ENCODE assay signal across 11 cellular contexts in the genomic region with DNA sequence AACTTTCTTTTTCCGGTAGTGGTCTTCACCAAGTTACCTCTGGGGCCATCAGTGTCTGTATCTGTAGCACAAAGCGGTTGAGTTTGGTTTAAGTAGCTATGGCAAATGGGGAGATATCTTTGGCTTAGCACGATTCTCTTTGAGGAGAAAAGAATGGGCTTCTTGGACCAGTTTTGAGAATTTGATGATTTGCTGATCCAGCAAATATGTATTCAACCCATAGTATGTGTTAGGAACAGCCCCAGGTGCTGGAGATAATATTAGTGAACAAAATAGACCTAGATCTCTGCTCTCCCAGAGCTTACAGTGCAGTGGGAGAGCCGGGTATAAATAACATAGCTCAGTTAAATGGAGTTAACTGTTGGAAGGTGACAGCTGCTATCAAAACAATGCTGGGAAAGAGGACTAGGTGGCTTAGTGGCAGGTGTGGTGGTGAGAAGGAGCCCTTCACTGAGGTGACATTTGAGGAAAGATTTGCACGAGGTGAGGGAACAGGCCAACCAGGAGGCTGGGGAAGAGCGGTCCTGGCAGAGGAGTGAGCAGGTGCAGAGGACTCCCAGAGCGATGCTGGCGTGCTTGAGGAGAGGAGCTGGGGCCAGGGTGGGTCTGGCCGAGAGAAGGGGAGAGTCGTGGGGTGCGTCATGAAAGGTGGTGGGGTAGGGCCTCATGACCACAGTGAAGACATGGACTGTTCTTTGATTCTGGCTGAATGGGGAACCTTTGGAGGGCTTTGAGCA. TPM values are rescaled to one million over a fixed set of nuclear protein-coding genes. Genes with fewer than 3 reads are reported as not detected.
DNase-seq lines count a peak whose midpoint lies in the region; ATAC-seq and TF ChIP-seq lines count a peak whose summit lies in the region.
"Had no signal": no experiment of that assay in that cellular context is flagged by ENCODE, and none has a peak within 500 bp of the region (broad histone marks: within the 10 kb centered on the region; RNA-seq: fewer than 3 reads in every experiment).

No MANE protein-coding gene starts in this region.

- H3K27me3 Mint-ChIP-seq in activated CD8-positive, alpha-beta T cell treated with anti-CD3 and anti-CD28 coated beads for 36 hours = no peaks in the 10 kb centered on the region
- H3K27me3 Mint-ChIP-seq in immature natural killer cell (ENCODE audit: low read depth in 3 of 3) = peaks cover 6 to 12% (median 9%) of the 10 kb centered on the region in 3 donors

- peaks cover 66% of the 10 kb centered on the region for H3K4me1 Mint-ChIP-seq in activated CD8-positive, alpha-beta T cell treated with anti-CD3 and anti-CD28 coated beads for 36 hours (ENCODE audit: low read depth)
- H3K4me1 Mint-ChIP-seq in immature natural killer cell = peaks cover 76 to 79% of the 10 kb centered on the region in 2 donors

- peaks cover 39% of the 10 kb centered on the region for H3K36me3 Mint-ChIP-seq in activated CD8-positive, alpha-beta T cell treated with anti-CD3 and anti-CD28 coated beads for 36 hours (ENCODE audit: low read depth)
- H3K36me3 Mint-ChIP-seq in immature natural killer cell = no peaks in the 10 kb centered on the region

- H3K36me3 ChIP-seq in cardiac muscle cell = no peaks in the 10 kb centered on the region
- H3K36me3 ChIP-seq in tibial nerve = peaks cover 0 to 5% (median 0%) of the 10 kb centered on the region in 3 donors

- H3K27ac Mint-ChIP-seq in activated CD8-positive, alpha-beta T cell treated with anti-CD3 and anti-CD28 coated beads for 36 hours = peak overlapping the region; percentile 67
- peak overlapping the region; percentile 57 to 91 (median 72) for H3K27ac Mint-ChIP-seq in immature natural killer cell

- H3K4me1 ChIP-seq in cardiac muscle cell (ENCODE audit: low read depth) = no peaks in the 10 kb centered on the region
- H3K4me1 ChIP-seq in tibial nerve = peaks cover 0 to 71% (median 43%) of the 10 kb centered on the region in 4 donors

- no peak for ATAC-seq in Right ventricle myocardium superior (ENCODE audit: poor library complexity)
- ATAC-seq in activated CD8-positive, alpha-beta T cell treated with anti-CD3 and anti-CD28 coated beads for 36 hours = no peak

- H3K27ac ChIP-seq in cardiac muscle cell (peak overlapping the region; percentile 80), tibial nerve (peak overlapping the region; percentile 53 to 91 (median 77))

- H3K4me3 ChIP-seq in cardiac muscle cell (no peak overlapping the region), tibial nerve (no peak overlapping the region)
- H3K4me3 ChIP-seq: esophagus squamous epithelium had no signal

- POLR2A ChIA-PET in activated CD8-positive, alpha-beta T cell treated with anti-CD3 and anti-CD28 coated beads for 36 hours (lab: Charles Lee) = interaction anchor here (1.4 kb wide), 1 partner anchor 18 kb away, joined by 3 read pairs; no protein-coding TSS in a partner anchor

- intact Hi-C loops in Right ventricle myocardium superior (cut with DNase I) = no loop called here
- intact Hi-C loops in activated CD8-positive, alpha-beta T cell treated with anti-CD3 and anti-CD28 coated beads for 36 hours (cut with micrococcal nuclease) = no loop called here

- CTCF ChIA-PET in activated CD8-positive, alpha-beta T cell treated with anti-CD3 and anti-CD28 coated beads for 36 hours (lab: Charles Lee) = interaction anchor here (2.4 to 4.0 kb wide), 2 partner anchors 10 to 35 kb away, joined by 13 to 26 read pairs; no protein-coding TSS in a partner anchor

- WGBS in tibial nerve, 2 donors = 93 to 97% methylated on average over 11 of the region's 11 CpGs

- TF ChIP-seq CTCF in cardiac muscle cell (IDR thresholded peaks at IDR 0.05; ENCODE audit: low read depth, low read length) = no peak
- no peak for TF ChIP-seq CTCF in activated CD8-positive, alpha-beta T cell treated with anti-CD3 and anti-CD28 coated beads for 36 hours (IDR thresholded peaks at IDR 0.05)
- TF ChIP-seq CTCF in tibial nerve (IDR thresholded peaks at IDR 0.05) = no peak
- TF ChIP-seq CTCF in GM10266 (IDR thresholded peaks at IDR 0.05; ENCODE audit: control insufficient read depth, insufficient read depth, low read depth, missing control alignments) = no peak

- no peaks in the 10 kb centered on the region for H3K9me3 Mint-ChIP-seq in activated CD8-positive, alpha-beta T cell treated with anti-CD3 and anti-CD28 coated beads for 36 hours
- H3K9me3 Mint-ChIP-seq in immature natural killer cell = no peaks in the 10 kb centered on the region

- H3K27me3 ChIP-seq in cardiac muscle cell = no peaks in the 10 kb centered on the region
- no peaks in the 10 kb centered on the region for H3K27me3 ChIP-seq in tibial nerve
- H3K27me3 ChIP-seq: esophagus squamous epithelium had no signal

- no peaks in the 10 kb centered on the region for H3K9me3 ChIP-seq in cardiac muscle cell (ENCODE audit: low read depth)
- H3K9me3 ChIP-seq in tibial nerve = no peaks in the 10 kb centered on the region
- H3K9me3 ChIP-seq: esophagus squamous epithelium had no signal

- H3K4me3 Mint-ChIP-seq in activated CD8-positive, alpha-beta T cell treated with anti-CD3 and anti-CD28 coated beads for 36 hours = no peak overlapping the region
- peak overlapping the region in 3 of 5 donors; percentile 5 to 59 (median 13) for H3K4me3 Mint-ChIP-seq in immature natural killer cell

- no peak for DNase-seq in cardiac muscle cell (ENCODE audit: low read depth in 1 of 2, low spot score in 1 of 2)
- DNase-seq in Right ventricle myocardium superior = no peak
- DNase-seq in activated CD8-positive, alpha-beta T cell treated with anti-CD3 and anti-CD28 coated beads for 36 hours = no peak
- DNase-seq in immature natural killer cell = no peak
- DNase-seq in tibial nerve (ENCODE audit: low spot score in 2 of 2) = no peak
- DNase-seq in T1000 (lab: John Stamatoyannopoulos, UW) = no peak
- DNase-seq in putamen (ENCODE audit: low spot score) = no peak
- no peak for DNase-seq in GM10266 (ENCODE audit: extremely low spot score)
- DNase-seq: activated CD4-positive, alpha-beta T cell treated with anti-CD3 and anti-CD28 coated beads for 4 hours; esophagus squamous epithelium; NCI-H345 had no signal

- TF ChIP-seq POLR2A in tibial nerve (IDR thresholded peaks at IDR 0.05) = no peak

- no peak for TF ChIP-seq EP300 in tibial nerve (IDR thresholded peaks at IDR 0.05)

RNA-seq across cellular contexts. Expression of a gene that starts 5.0 kb away (rescaled TPM):
- 16.2 and 16.6 TPM in 2 replicates for total RNA-seq in cardiac muscle cell
- polyA plus RNA-seq in cardiac muscle cell = 15.2 and 18.5 TPM in 2 replicates
- 14.0 TPM for total RNA-seq in Right ventricle myocardium superior
- total RNA-seq in activated CD8-positive, alpha-beta T cell treated with anti-CD3 and anti-CD28 coated beads for 36 hours = 10 to 100 TPM; 41.0 to 42.8 TPM
- polyA plus RNA-seq in immature natural killer cell = 10 to 100 TPM; 20.6 to 28.0 (median 24.0) TPM
- total RNA-seq in tibial nerve = 10 to 100 TPM; 27.3 to 35.4 (median 29.3) TPM

RNA-seq across cellular contexts. Expression of a gene that starts 29.4 kb away (rescaled TPM):
- total RNA-seq in cardiac muscle cell = 65.4 and 74.9 TPM in 2 replicates
- 37.2 and 53.7 TPM in 2 replicates for polyA plus RNA-seq in cardiac muscle cell
- 69.0 TPM for total RNA-seq in Right ventricle myocardium superior
- total RNA-seq in activated CD8-positive, alpha-beta T cell treated with anti-CD3 and anti-CD28 coated beads for 36 hours = 10 to 100 TPM; 38.4 to 41.8 TPM
- 10 to 100 TPM; 31.1 to 59.4 (median 38.9) TPM for polyA plus RNA-seq in immature natural killer cell
- total RNA-seq in tibial nerve = 10 to 100 TPM; 20.3 to 42.0 (median 24.7) TPM
